In genomic region chr10:91163709-91164474, GRCh38 we compare ENCODE assay signal across 8 cellular contexts. TPM values are rescaled to one million over a fixed set of nuclear protein-coding genes. Genes with fewer than 3 reads are reported as not detected.
DNase-seq lines count a peak whose midpoint lies in the region; ATAC-seq and TF ChIP-seq lines count a peak whose summit lies in the region.

No MANE protein-coding gene starts in this region.

- no peak for TF ChIP-seq CTCF in HFF-Myc (IDR thresholded peaks at IDR 0.05; ENCODE audit: low read depth, low read length, missing control alignments)

- H3K27me3 ChIP-seq in mononuclear cell (ENCODE audit: insufficient read depth, low read length), result no peaks in the 10 kb centered on the region

- ATAC-seq in GM18520 (IDR thresholded peaks at IDR 0.05; ENCODE audit: unreplicated experiment), result no peak

- DNase-seq in G401 (ENCODE audit: low spot score), result peak; percentile 47
- DNase-seq in HFF-Myc (ENCODE audit: extremely low read depth, low read depth), result no peak
- peak; percentile 36 for DNase-seq in NCI-H146 treated with DMSO at 0.1 percent for 48 hours (lab: John Stamatoyannopoulos, UW; ENCODE audit: unreplicated experiment)
- peak; percentile 54 for DNase-seq in activated T-cell treated with anti-CD3 and anti-CD28 coated beads for 1 hour (ENCODE audit: low read depth)
- peak; percentile 32 for DNase-seq in epidermal melanocyte (ENCODE audit: insufficient read length, low spot score)
- DNase-seq in stimulated activated CD8-positive, alpha-beta memory T cell treated with anti-CD3 and anti-CD28 coated beads, Interleukin-2, amount 100 ng/mL, for 48 hours (ENCODE audit: low read depth in 2 of 2), result peak; percentile 59 to 70

- in situ Hi-C loops in G401 (cut with HindIII; ENCODE audit: low sequenced_read_pairs), result no loop called here

- peaks cover 18% of the 10 kb centered on the region for H3K4me1 ChIP-seq in mononuclear cell (ENCODE audit: insufficient read depth, low read length)

- H3K9me3 ChIP-seq in mononuclear cell (ENCODE audit: low read depth, low read length), result no peaks in the 10 kb centered on the region

- H3K4me3 ChIP-seq in HFF-Myc (replicated peaks; ENCODE audit: low read depth, low read length) (peak overlapping the region; percentile 63), mononuclear cell (ENCODE audit: low read length) (peak overlapping the region; percentile 78)

RNA-seq across cellular contexts. Expression of gene PCGF5, which starts 56.6 kb away (rescaled TPM):
- total RNA-seq in G401 (2014; rRNA removed; shearing (Covaris generic)), result 0.07 and 0.12 TPM in 2 replicates
- 106 TPM for total RNA-seq in mononuclear cell

Comparison
In these comparisons a context has a peak if more than half of its experiments do, and no peak if none do; other contexts are left out.
1. RNA of gene PCGF5, which starts 56.6 kb away (total RNA-seq): 106 TPM in mononuclear cell (single experiment); 0.07 to 0.12 TPM in G401; every median in the first group is over 10 times any median in the second.